In the genomic region with DNA sequence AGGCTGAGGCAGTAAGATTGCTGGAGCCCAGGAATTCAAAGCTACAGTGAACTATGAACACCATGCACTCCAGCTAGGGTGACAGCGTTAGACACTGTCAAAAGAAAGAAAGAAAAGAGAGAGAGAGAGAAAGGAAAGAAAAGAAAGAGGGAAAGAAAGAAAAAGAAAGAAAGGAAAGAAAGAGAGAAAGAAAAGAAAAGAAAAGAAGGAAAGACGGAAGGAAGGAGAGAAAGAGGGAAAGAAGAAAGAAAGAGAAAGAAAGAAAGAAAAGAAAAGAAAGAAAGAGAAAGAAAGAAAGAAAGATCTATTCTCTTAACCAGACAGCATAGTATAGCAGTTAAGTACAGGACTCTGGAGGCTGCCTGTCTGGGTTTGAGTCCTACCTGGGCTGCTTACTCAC, we compare ENCODE assay signal across 8 cellular contexts.
"Had no signal": no experiment of that assay in that cellular context is flagged by ENCODE, and none has a peak within 500 bp of the region (broad histone marks: within the 10 kb centered on the region; RNA-seq: fewer than 3 reads in every experiment).

No MANE protein-coding gene starts in this region.

- H3K4me3 Mint-ChIP-seq: GM23338, IgD-negative memory B cell had no signal

- H3K4me3 ChIP-seq: GM23338, HAP-1 had no signal

- H3K4me1 Mint-ChIP-seq: GM23338 had no signal

- H3K4me1 ChIP-seq: HAP-1 had no signal

- FAIRE-seq: H1, H54, HTR-8/SVneo had no signal

- H3K36me3 ChIP-seq: HAP-1 had no signal

- H3K4me2 ChIP-seq: GM23338 had no signal

- ATAC-seq: GM23338, HCT116 had no signal

- H3K27ac Mint-ChIP-seq: GM23338, IgD-negative memory B cell had no signal

- H3K36me3 Mint-ChIP-seq: IgD-negative memory B cell had no signal

- H2AFZ ChIP-seq: GM23338 had no signal

- DNase-seq: KG1 had no signal
